ENCODE assay signal across 28 cellular contexts in the genomic region with DNA sequence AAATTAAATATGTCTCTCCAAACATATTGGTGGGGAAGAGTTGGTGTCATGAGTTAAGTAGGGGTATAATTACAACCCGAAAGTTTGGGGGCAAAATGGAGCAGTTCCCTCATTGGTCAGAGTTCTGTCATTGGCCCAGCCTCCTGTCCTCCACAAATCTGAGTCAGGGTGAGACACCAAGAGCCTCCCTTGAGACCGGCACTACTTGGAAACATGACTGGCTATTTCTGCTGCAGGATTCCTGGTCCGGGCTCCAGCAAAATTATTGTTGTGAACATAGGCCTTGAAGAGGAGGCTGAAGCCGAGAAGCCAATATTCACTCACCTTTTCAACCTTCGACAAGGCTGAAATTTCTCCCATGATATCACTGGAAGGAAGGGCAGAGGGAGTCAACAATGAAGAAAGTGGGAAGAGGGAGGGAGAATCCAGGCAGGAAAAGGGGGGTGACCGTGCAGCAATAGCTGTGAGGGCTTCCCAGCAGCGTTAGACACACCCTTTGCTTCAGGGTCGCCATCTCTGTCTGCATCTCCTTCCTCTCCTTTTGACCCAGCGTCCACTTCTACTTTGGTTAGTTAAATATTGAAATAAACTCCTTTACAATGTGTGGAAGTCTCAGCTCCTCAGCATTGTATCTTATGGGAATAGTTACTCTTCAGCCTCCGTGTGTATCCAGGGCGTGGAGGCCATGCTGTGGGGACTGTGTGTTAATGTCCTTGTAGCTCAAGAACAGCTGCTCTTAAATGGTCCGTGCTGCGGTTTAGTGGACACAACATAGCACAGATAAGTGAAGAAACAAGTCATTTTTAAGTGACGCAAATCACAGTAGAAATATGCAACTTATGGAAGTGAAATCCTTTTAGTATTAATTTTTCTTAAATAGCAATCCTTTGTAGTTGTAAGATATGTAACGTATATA.
DNase-seq lines count a peak whose midpoint lies in the region; ATAC-seq, FAIRE-seq and TF ChIP-seq lines count a peak whose summit lies in the region.
"Had no signal": no experiment of that assay in that cellular context is flagged by ENCODE, and none has a peak within 500 bp of the region (broad histone marks: within the 10 kb centered on the region; RNA-seq: fewer than 3 reads in every experiment).

No MANE protein-coding gene starts in this region.

- no peaks in the 10 kb centered on the region for H3K36me3 ChIP-seq in smooth muscle cell (ENCODE audit: low read depth)
- H3K36me3 ChIP-seq in kidney (ENCODE audit: control insufficient read depth in 1 of 2, insufficient read depth in 2 of 2, low read length in 2 of 2) = no peaks in the 10 kb centered on the region
- H3K36me3 ChIP-seq: brain microvascular endothelial cell, MG63, prostate gland, sigmoid colon had no signal

- intact Hi-C loops in right cardiac atrium (cut with DNase I) = loop anchor here in 1 of 4 donors (10.0 kb wide), 1 partner anchor 69 kb away; no protein-coding TSS in a partner anchor
- intact Hi-C loops in Right ventricle myocardium superior (cut with DNase I) = loop anchor here (10.0 kb wide), 1 partner anchor 381 kb away; no protein-coding TSS in a partner anchor
- intact Hi-C loops in left colon (cut with DNase I, micrococcal nuclease) = no loop called here
- intact Hi-C loops in kidney (cut with DNase I) = no loop called here

- ATAC-seq in right cardiac atrium (peak in 1 of 2 donors; percentile 43), Right ventricle myocardium superior (ENCODE audit: poor library complexity) (no peak), left colon (peak; percentile 77), HG03432 (IDR thresholded peaks at IDR 0.05; ENCODE audit: unreplicated experiment) (no peak)
- ATAC-seq: activated CD8-positive, alpha-beta T cell treated with anti-CD3 and anti-CD28 coated beads, Interleukin-2, amount 10 ng/mL, durations not matched to agents 7 days and 5 days; activated T-helper 17 cell treated with anti-CD3 and anti-CD28 coated beads, Interleukin-2, amount 50 U/mL, for 72 hours; SK-N-SH treated with all-trans-retinoic acid at 6 μM for 48 hours; stimulated activated effector memory CD8-positive, alpha-beta T cell treated with anti-CD3 and anti-CD28 coated beads, Interleukin-12 subunit alpha, Interleukin-12 subunit beta, amount 100 ng/mL, for 72 hours; T-helper 17 cell had no signal

- FAIRE-seq in kidney (lab: Jason Lieb, UNC) = no peak
- FAIRE-seq: GM18507 had no signal

- H3K27me3 ChIP-seq in right cardiac atrium (ENCODE audit: control insufficient read depth, insufficient read depth) (no peaks in the 10 kb centered on the region), smooth muscle cell (ENCODE audit: low read depth) (no peaks in the 10 kb centered on the region)
- H3K27me3 ChIP-seq: brain microvascular endothelial cell, MG63, sigmoid colon had no signal

- H3K27ac ChIP-seq in right cardiac atrium (ENCODE audit: low read length) (peak overlapping the region; percentile 53), VCaP (peak overlapping the region; percentile 48), smooth muscle cell (ENCODE audit: low read depth) (peak overlapping the region; percentile 81), kidney (ENCODE audit: low read depth in 2 of 2, low read length in 2 of 2) (no peak overlapping the region)
- H3K27ac ChIP-seq: brain microvascular endothelial cell, prostate gland, sigmoid colon had no signal

- no peaks in the 10 kb centered on the region for H3K79me2 ChIP-seq in smooth muscle cell (ENCODE audit: low read depth)

- H3K4me3 ChIP-seq in right cardiac atrium (ENCODE audit: low read length) = no peak overlapping the region
- H3K4me3 ChIP-seq in smooth muscle cell = no peak overlapping the region
- no peak overlapping the region for H3K4me3 ChIP-seq in kidney (ENCODE audit: low read length in 2 of 2)
- H3K4me3 ChIP-seq: MG63, prostate gland, sigmoid colon had no signal

- H3K9ac ChIP-seq in smooth muscle cell (ENCODE audit: low read depth) (no peak overlapping the region), kidney (ENCODE audit: low read length in 2 of 2) (no peak overlapping the region)

- H2AFZ ChIP-seq in smooth muscle cell (ENCODE audit: low read depth) = no peak overlapping the region

- no peaks in the 10 kb centered on the region for H3K9me3 ChIP-seq in right cardiac atrium (ENCODE audit: control insufficient read depth, low read length)
- no peaks in the 10 kb centered on the region for H3K9me3 ChIP-seq in smooth muscle cell (replicated peaks; ENCODE audit: low read depth)
- H3K9me3 ChIP-seq in kidney (ENCODE audit: control insufficient read depth in 1 of 2, low read length in 2 of 2) = peaks cover 4 to 5% of the 10 kb centered on the region in 2 donors
- H3K9me3 ChIP-seq: prostate gland had no signal

- peaks cover 40% of the 10 kb centered on the region for H3K4me1 ChIP-seq in right cardiac atrium (ENCODE audit: control insufficient read depth, insufficient read depth, low read length)
- peaks cover 31% of the 10 kb centered on the region for H3K4me1 ChIP-seq in smooth muscle cell (ENCODE audit: low read depth)
- H3K4me1 ChIP-seq in kidney (ENCODE audit: control insufficient read depth in 1 of 2, insufficient read depth in 1 of 2, low read depth in 1 of 2, low read length in 2 of 2) = no peaks in the 10 kb centered on the region
- H3K4me1 ChIP-seq: prostate gland had no signal

- H3F3A ChIP-seq in smooth muscle cell (ENCODE audit: low read depth) = peaks cover 15% of the 10 kb centered on the region

- peak overlapping the region; percentile 81 for H3K4me2 ChIP-seq in smooth muscle cell

- 68% methylated on average over 15 of the region's 15 CpGs for WGBS in right cardiac atrium
- 63% methylated on average over 15 of the region's 15 CpGs for WGBS in smooth muscle cell (ENCODE audit: low lambda C conversion rate)

- H4K20me1 ChIP-seq in smooth muscle cell (ENCODE audit: low read depth) = no peaks in the 10 kb centered on the region

- TF ChIP-seq CTCF in VCaP (conservative IDR thresholded peaks at IDR 0.05) (no peak), smooth muscle cell (IDR thresholded peaks at IDR 0.05; ENCODE audit: borderline replicate concordance, insufficient read depth, poor library complexity, severe bottlenecking) (no peak), kidney (IDR thresholded peaks at IDR 0.05; ENCODE audit: borderline replicate concordance, extremely low read depth, insufficient read depth) (no peak)

- DNase-seq in right cardiac atrium (no peak), Right ventricle myocardium superior (no peak), left colon (peak in 1 of 2 donors; percentile 23), smooth muscle cell (lab: John Stamatoyannopoulos, UW; ENCODE audit: unreplicated experiment) (no peak), NCI-H526 (lab: John Stamatoyannopoulos, UW) (no peak), kidney (no peak)
- DNase-seq: ACHN; activated CD4-positive, alpha-beta T cell treated with anti-CD3 and anti-CD28 coated beads for 4 hours; activated CD8-positive, alpha-beta T cell treated with anti-CD3 and anti-CD28 coated beads, Interleukin-2, amount 10 ng/mL, durations not matched to agents 7 days and 5 days; activated naive CD4-positive, alpha-beta T cell treated with anti-CD3 and anti-CD28 coated beads, Interleukin-2, amount 50 U/mL, for 16 hours; amniotic stem cell; brain microvascular endothelial cell; CD4-positive, alpha-beta memory T cell; KG1; mesenchymal stem cell; MG63; NCI-H226; RPMI8226; sigmoid colon; T-helper 17 cell; trophoblast cell had no signal

Comparison
In these comparisons a context has a peak if more than half of its experiments do, and no peak if none do; other contexts are left out.
1. H3K27ac ChIP-seq: peak in right cardiac atrium (single experiment), VCaP (single experiment) and smooth muscle cell (single experiment); none in kidney (0 of 2).